Comparison of ENCODE assay signal across 23 cellular contexts in genomic region chr15:47503884-47504283, GRCh38.
DNase-seq lines count a peak whose midpoint lies in the region; ATAC-seq and TF ChIP-seq lines count a peak whose summit lies in the region.
"Had no signal": no experiment of that assay in that cellular context is flagged by ENCODE, and none has a peak within 500 bp of the region (broad histone marks: within the 10 kb centered on the region; RNA-seq: fewer than 3 reads in every experiment).

No MANE protein-coding gene starts in this region.

- H3K79me2 ChIP-seq in smooth muscle cell (ENCODE audit: low read depth) = no peaks in the 10 kb centered on the region

- peak overlapping the region; percentile 81 to 91 (median 84); a peak in 21 of 22 replicates for H3K27ac ChIP-seq in BLaER1 treated with 17β-estradiol and CSF1 and Interleukin-3, amounts not matched to agents 10 nM and 100 nM
- H3K27ac ChIP-seq in HL-60 (replicated peaks) (peak overlapping the region; percentile 82), smooth muscle cell (ENCODE audit: low read depth) (peak overlapping the region; percentile 90)
- H3K27ac ChIP-seq: RWPE1 had no signal

- H3K36me3 Mint-ChIP-seq in glutamatergic neuron (ENCODE audit: unreplicated experiment) = peaks cover 4% of the 10 kb centered on the region
- H3K36me3 Mint-ChIP-seq: T-cell had no signal

- peaks cover 6% of the 10 kb centered on the region for H3K27me3 Mint-ChIP-seq in glutamatergic neuron (ENCODE audit: unreplicated experiment)

- no peaks in the 10 kb centered on the region for H3K36me3 ChIP-seq in BLaER1 treated with 17β-estradiol and CSF1 and Interleukin-3, amounts not matched to agents 10 nM and 100 nM
- no peaks in the 10 kb centered on the region for H3K36me3 ChIP-seq in smooth muscle cell (ENCODE audit: low read depth)

- H3K27me3 ChIP-seq in BLaER1 treated with 17β-estradiol and CSF1 and Interleukin-3, amounts not matched to agents 10 nM and 100 nM = no peaks in the 10 kb centered on the region
- H3K27me3 ChIP-seq in HL-60 (ENCODE audit: insufficient read depth, poor library complexity, severe bottlenecking) = no peaks in the 10 kb centered on the region
- H3K27me3 ChIP-seq in smooth muscle cell (ENCODE audit: low read depth) = no peaks in the 10 kb centered on the region

- H3K4me3 ChIP-seq in BLaER1 treated with 17β-estradiol and CSF1 and Interleukin-3, amounts not matched to agents 10 nM and 100 nM = peak overlapping the region in 3 of 10 experiments; percentile 28 to 48 (median 37); a peak in 2 of 20 replicates
- H3K4me3 ChIP-seq in HL-60 (replicated peaks; ENCODE audit: insufficient read depth, low read length) (no peak overlapping the region), smooth muscle cell (no peak overlapping the region)

- ATAC-seq in GM21390 (IDR thresholded peaks at IDR 0.05; ENCODE audit: unreplicated experiment) = no peak
- ATAC-seq: HCT116, HepG2, Panc1, T-cell had no signal

- peak overlapping the region; percentile 66 to 82 (median 72); a peak in 18 of 22 replicates for H3K9ac ChIP-seq in BLaER1 treated with 17β-estradiol and CSF1 and Interleukin-3, amounts not matched to agents 10 nM and 100 nM
- no peak overlapping the region for H3K9ac ChIP-seq in smooth muscle cell (ENCODE audit: low read depth)

- TF ChIP-seq CTCF in HL-60 (IDR thresholded peaks at IDR 0.05; ENCODE audit: insufficient read depth, low read length) (no peak), glutamatergic neuron (IDR thresholded peaks at IDR 0.05; ENCODE audit: partially characterized antibody, unreplicated experiment) (no peak), smooth muscle cell (IDR thresholded peaks at IDR 0.05; ENCODE audit: borderline replicate concordance, insufficient read depth, poor library complexity, severe bottlenecking) (no peak)

- H3K9me3 Mint-ChIP-seq in glutamatergic neuron (ENCODE audit: unreplicated experiment) = peaks cover 14% of the 10 kb centered on the region
- H3K9me3 Mint-ChIP-seq: T-cell had no signal

- H3K9me3 ChIP-seq in BLaER1 treated with 17β-estradiol and CSF1 and Interleukin-3, amounts not matched to agents 10 nM and 100 nM (replicated peaks in 1 of 11) = peaks cover 0 to 7% (median 0%) of the 10 kb centered on the region in 11 experiments; a peak in 1 of 22 replicates
- no peaks in the 10 kb centered on the region for H3K9me3 ChIP-seq in smooth muscle cell (replicated peaks; ENCODE audit: low read depth)

- peaks cover 40 to 58% (median 50%) of the 10 kb centered on the region in 10 experiments for H3K4me1 ChIP-seq in BLaER1 treated with 17β-estradiol and CSF1 and Interleukin-3, amounts not matched to agents 10 nM and 100 nM
- H3K4me1 ChIP-seq in smooth muscle cell (ENCODE audit: low read depth) = peaks cover 14% of the 10 kb centered on the region

- H2AFZ ChIP-seq in smooth muscle cell (ENCODE audit: low read depth) = peak overlapping the region; percentile 61

- peaks cover 63% of the 10 kb centered on the region for H3K4me1 Mint-ChIP-seq in glutamatergic neuron (ENCODE audit: low read depth, unreplicated experiment)
- H3K4me1 Mint-ChIP-seq: T-cell had no signal

- WGBS in smooth muscle cell (ENCODE audit: low lambda C conversion rate) = 91% methylated on average over 2 of the region's 2 CpGs

- DNase-seq in HL-60 (ENCODE audit: low read depth in 1 of 2, low spot score in 1 of 2) (no peak), glutamatergic neuron (no peak), smooth muscle cell (lab: John Stamatoyannopoulos, UW; ENCODE audit: unreplicated experiment) (no peak), NCI-H774 (lab: John Stamatoyannopoulos, UW) (no peak), hepatic stellate cell (ENCODE audit: low spot score) (no peak)
- DNase-seq: Calu3, GOT3, Karpas-422, NCI-H1105, NCI-H1436 treated with DMSO at 0.1 percent for 48 hours, NCI-H187 treated with DMSO at 0.1 percent for 48 hours, NCI-H2171 treated with DMSO at 0.1 percent for 48 hours, NCI-H524, NCI-H82, SHP77, T-cell had no signal

- H3K27ac Mint-ChIP-seq in glutamatergic neuron (ENCODE audit: unreplicated experiment) = peak overlapping the region; percentile 69
- H3K27ac Mint-ChIP-seq: B cell, T-cell had no signal

- peaks cover 12% of the 10 kb centered on the region for H3F3A ChIP-seq in smooth muscle cell (ENCODE audit: low read depth)

- peak overlapping the region; percentile 82 to 92 (median 85) for H3K4me2 ChIP-seq in BLaER1 treated with 17β-estradiol and CSF1 and Interleukin-3, amounts not matched to agents 10 nM and 100 nM
- no peak overlapping the region for H3K4me2 ChIP-seq in smooth muscle cell

- no peaks in the 10 kb centered on the region for H4K20me1 ChIP-seq in BLaER1 treated with 17β-estradiol and CSF1 and Interleukin-3, amounts not matched to agents 10 nM and 100 nM
- H4K20me1 ChIP-seq in smooth muscle cell (ENCODE audit: low read depth) = no peaks in the 10 kb centered on the region

- no peak overlapping the region for H3K4me3 Mint-ChIP-seq in glutamatergic neuron (ENCODE audit: unreplicated experiment)
- H3K4me3 Mint-ChIP-seq: B cell, T-cell had no signal
